Comparison of ENCODE assay signal across 1 cellular context in the genomic region with DNA sequence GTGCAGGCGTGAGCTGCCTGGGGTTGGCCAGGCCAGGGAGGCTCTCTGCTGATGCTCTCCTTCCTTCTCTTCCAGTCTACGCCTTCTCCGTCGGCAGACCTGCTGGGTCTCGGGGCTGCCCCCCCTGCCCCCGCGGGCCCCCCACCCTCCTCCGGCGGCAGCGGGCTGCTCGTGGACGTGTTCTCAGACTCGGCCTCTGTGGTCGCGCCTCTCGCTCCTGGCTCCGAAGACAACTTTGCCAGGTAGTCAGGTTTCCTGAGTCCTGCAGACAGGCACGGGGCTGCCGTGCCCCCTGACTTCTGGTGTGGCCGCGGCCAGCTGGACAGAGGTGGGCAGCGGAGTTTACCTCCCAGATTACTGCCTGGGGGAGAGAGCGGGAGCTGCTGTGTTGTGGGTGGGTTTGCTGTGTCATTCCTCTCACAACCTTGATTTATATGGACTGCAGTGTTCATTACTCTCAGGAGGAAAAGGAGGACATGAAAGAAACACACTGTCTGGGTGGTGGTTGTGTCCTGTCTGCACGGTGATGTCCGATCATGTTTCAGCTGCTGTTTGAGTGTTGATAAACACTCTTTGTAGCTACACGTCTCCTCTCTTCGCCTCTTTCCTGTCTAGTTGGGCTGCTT.
TF ChIP-seq lines count a peak whose summit lies in the region.

No MANE protein-coding gene starts in this region.

TF ChIP-seq in GM23338, 12 proteins besides CTCF, POLR2A, EP300 and RAD21 (continued from another document):
- TF ChIP-seq, protein P1, sequence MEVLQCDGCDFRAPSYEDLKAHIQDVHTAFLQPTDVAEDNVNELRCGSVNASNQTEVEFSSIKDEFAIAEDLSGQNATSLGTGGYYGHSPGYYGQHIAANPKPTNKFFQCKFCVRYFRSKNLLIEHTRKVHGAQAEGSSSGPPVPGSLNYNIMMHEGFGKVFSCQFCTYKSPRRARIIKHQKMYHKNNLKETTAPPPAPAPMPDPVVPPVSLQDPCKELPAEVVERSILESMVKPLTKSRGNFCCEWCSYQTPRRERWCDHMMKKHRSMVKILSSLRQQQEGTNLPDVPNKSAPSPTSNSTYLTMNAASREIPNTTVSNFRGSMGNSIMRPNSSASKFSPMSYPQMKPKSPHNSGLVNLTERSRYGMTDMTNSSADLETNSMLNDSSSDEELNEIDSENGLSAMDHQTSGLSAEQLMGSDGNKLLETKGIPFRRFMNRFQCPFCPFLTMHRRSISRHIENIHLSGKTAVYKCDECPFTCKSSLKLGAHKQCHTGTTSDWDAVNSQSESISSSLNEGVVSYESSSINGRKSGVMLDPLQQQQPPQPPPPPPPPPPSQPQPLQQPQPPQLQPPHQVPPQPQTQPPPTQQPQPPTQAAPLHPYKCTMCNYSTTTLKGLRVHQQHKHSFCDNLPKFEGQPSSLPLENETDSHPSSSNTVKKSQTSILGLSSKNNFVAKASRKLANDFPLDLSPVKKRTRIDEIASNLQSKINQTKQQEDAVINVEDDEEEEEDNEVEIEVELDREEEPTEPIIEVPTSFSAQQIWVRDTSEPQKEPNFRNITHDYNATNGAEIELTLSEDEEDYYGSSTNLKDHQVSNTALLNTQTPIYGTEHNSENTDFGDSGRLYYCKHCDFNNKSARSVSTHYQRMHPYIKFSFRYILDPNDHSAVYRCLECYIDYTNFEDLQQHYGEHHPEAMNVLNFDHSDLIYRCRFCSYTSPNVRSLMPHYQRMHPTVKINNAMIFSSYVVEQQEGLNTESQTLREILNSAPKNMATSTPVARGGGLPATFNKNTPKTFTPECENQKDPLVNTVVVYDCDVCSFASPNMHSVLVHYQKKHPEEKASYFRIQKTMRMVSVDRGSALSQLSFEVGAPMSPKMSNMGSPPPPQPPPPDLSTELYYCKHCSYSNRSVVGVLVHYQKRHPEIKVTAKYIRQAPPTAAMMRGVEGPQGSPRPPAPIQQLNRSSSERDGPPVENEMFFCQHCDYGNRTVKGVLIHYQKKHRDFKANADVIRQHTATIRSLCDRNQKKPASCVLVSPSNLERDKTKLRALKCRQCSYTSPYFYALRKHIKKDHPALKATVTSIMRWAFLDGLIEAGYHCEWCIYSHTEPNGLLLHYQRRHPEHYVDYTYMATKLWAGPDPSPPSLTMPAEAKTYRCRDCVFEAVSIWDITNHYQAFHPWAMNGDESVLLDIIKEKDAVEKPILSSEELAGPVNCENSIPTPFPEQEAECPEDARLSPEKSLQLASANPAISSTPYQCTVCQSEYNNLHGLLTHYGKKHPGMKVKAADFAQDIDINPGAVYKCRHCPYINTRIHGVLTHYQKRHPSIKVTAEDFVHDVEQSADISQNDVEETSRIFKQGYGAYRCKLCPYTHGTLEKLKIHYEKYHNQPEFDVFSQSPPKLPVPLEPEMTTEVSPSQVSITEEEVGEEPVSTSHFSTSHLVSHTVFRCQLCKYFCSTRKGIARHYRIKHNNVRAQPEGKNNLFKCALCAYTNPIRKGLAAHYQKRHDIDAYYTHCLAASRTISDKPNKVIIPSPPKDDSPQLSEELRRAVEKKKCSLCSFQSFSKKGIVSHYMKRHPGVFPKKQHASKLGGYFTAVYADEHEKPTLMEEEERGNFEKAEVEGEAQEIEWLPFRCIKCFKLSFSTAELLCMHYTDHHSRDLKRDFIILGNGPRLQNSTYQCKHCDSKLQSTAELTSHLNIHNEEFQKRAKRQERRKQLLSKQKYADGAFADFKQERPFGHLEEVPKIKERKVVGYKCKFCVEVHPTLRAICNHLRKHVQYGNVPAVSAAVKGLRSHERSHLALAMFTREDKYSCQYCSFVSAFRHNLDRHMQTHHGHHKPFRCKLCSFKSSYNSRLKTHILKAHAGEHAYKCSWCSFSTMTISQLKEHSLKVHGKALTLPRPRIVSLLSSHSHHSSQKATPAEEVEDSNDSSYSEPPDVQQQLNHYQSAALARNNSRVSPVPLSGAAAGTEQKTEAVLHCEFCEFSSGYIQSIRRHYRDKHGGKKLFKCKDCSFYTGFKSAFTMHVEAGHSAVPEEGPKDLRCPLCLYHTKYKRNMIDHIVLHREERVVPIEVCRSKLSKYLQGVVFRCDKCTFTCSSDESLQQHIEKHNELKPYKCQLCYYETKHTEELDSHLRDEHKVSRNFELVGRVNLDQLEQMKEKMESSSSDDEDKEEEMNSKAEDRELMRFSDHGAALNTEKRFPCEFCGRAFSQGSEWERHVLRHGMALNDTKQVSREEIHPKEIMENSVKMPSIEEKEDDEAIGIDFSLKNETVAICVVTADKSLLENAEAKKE (CRISPR knock-in tag; IDR thresholded peaks at IDR 0.05) = no peak
- no peak for TF ChIP-seq EZH2phosphoT487 (IDR thresholded peaks at IDR 0.05; ENCODE audit: unreplicated experiment)
